8 cellular contexts compared by ENCODE assay signal in genomic region chr4:1324443-1325175, GRCh38. TPM values are rescaled to one million over a fixed set of nuclear protein-coding genes. Genes with fewer than 3 reads are reported as not detected.
DNase-seq lines count a peak whose midpoint lies in the region; ATAC-seq, FAIRE-seq and TF ChIP-seq lines count a peak whose summit lies in the region.
"Not testable (repeated sequence)": the region's sequence is repeated elsewhere in the genome, so short reads cannot be mapped to it uniquely, and the experiment has no call there.

No MANE protein-coding gene starts in this region.

- DNase-seq in EH (ENCODE audit: low read depth): peak; percentile 56
- DNase-seq in IMR-90: peak; percentile 62
- peak; percentile 53 for DNase-seq in RPMI7951 (ENCODE audit: low read depth)
- DNase-seq in amniotic stem cell (lab: John Stamatoyannopoulos, UW): peak; percentile 50
- peak; percentile 75 for DNase-seq in chondrocyte (ENCODE audit: low spot score)
- DNase-seq in fibroblast of pulmonary artery (ENCODE audit: low read depth): peak; percentile 14
- DNase-seq in kidney: peak; percentile 28
- DNase-seq in osteoblast (ENCODE audit: insufficient read length, low spot score, missing footprints): peak; percentile 47

- intact Hi-C loops in IMR-90 (cut with micrococcal nuclease); kidney (cut with DNase I): not testable (repeated sequence)

- H2BK20ac ChIP-seq in IMR-90 (ENCODE audit: low read depth, low read length): not testable (repeated sequence)

- CTCF ChIA-PET in IMR-90 (lab: Yijun Ruan, JAX): not testable (repeated sequence)

- BruUV-seq in IMR-90 (replicated peaks; lab: Mats Ljungman, UMichigan): not testable (repeated sequence)

- H3K9me3 ChIP-seq in IMR-90 (ENCODE audit: control insufficient read depth, insufficient read depth, low read length); kidney (ENCODE audit: control insufficient read depth in 1 of 2, low read length in 2 of 2); osteoblast (ENCODE audit: low read depth, low read length): not testable (repeated sequence)

- not testable (repeated sequence) for H3K9ac ChIP-seq in IMR-90 (ENCODE audit: low read depth, low read length); kidney (ENCODE audit: low read length in 2 of 2)

- peak overlapping the region; percentile 22; the same call in 1 of the 2 replicates for H2BK120ac ChIP-seq in IMR-90 (ENCODE audit: low read depth, low read length)

- H3K4me3 Mint-ChIP-seq in chondrocyte (ENCODE audit: unreplicated experiment): not testable (repeated sequence)

- H3K79me1 ChIP-seq in IMR-90 (ENCODE audit: low read depth in 1 of 2, low read length in 2 of 2): peaks cover 23 to 53% of the 10 kb centered on the region in 2 experiments

- not testable (repeated sequence) for FAIRE-seq in kidney (lab: Jason Lieb, UNC)

- not testable (repeated sequence) for H3K18ac ChIP-seq in IMR-90 (ENCODE audit: low read depth, low read length)

- H3K27me3 Mint-ChIP-seq in chondrocyte (ENCODE audit: low read depth): not testable (repeated sequence)

- ATAC-seq in IMR-90 (ENCODE audit: low read depth): peak; percentile 28

- POLR2A ChIA-PET in IMR-90 (lab: Charles Lee; ENCODE audit: unreplicated experiment): not testable (repeated sequence)

- H3K27ac Mint-ChIP-seq in chondrocyte (ENCODE audit: unreplicated experiment): not testable (repeated sequence)

- not testable (repeated sequence) for H4K91ac ChIP-seq in IMR-90 (ENCODE audit: insufficient read depth, low read depth, low read length)

- H3K9me1 ChIP-seq in IMR-90 (ENCODE audit: insufficient read depth, low read length): not testable (repeated sequence)

- in situ Hi-C loops in IMR-90 (cut with MboI; ENCODE audit: low sequenced_read_pairs): not testable (repeated sequence)

- H3K4me2 ChIP-seq in IMR-90 (ENCODE audit: low read depth, low read length); osteoblast (ENCODE audit: insufficient read depth, low read length): not testable (repeated sequence)

- dilution Hi-C loops in IMR-90 (cut with HindIII; ENCODE audit: low sequenced_read_pairs, unreplicated experiment): not testable (repeated sequence)

- H4K5ac ChIP-seq in IMR-90 (ENCODE audit: low read depth, low read length): not testable (repeated sequence)

- H3K27ac ChIP-seq in IMR-90 (ENCODE audit: insufficient read depth, low read length): 0 out of 2 replicates have a peak overlapping the region, but pooled peaks have one; percentile 4
- H3K27ac ChIP-seq in kidney (ENCODE audit: low read depth in 2 of 2, low read length in 2 of 2): not testable (repeated sequence)
- H3K27ac ChIP-seq in osteoblast (ENCODE audit: low read depth, low read length): peak overlapping the region; percentile 85

- peak overlapping the region; percentile 17 for H3K4ac ChIP-seq in IMR-90 (ENCODE audit: low read depth, low read length)

- not testable (repeated sequence) for H3K23ac ChIP-seq in IMR-90 (ENCODE audit: low read depth, low read length)

- H4K8ac ChIP-seq in IMR-90 (ENCODE audit: low read depth in 2 of 2, low read length in 2 of 2): 0 out of 4 replicates have a peak overlapping the region, but pooled peaks of 1 of the 2 experiments have one; percentile 33

- not testable (repeated sequence) for H2AK9ac ChIP-seq in IMR-90 (replicated peaks; ENCODE audit: low read depth, low read length, poor library complexity)

- H3K14ac ChIP-seq in IMR-90 (replicated peaks; ENCODE audit: low read depth, low read length): not testable (repeated sequence)

- not testable (repeated sequence) for H3K4me3 ChIP-seq in IMR-90 (ENCODE audit: insufficient read depth, low read depth, low read length); fibroblast of pulmonary artery (replicated peaks; ENCODE audit: low read depth, low read length); kidney (ENCODE audit: low read length in 2 of 2); osteoblast (ENCODE audit: insufficient read depth, low read length)

- peaks cover 15% of the 10 kb centered on the region for H3K36me3 Mint-ChIP-seq in chondrocyte (ENCODE audit: low read depth)

- H3K36me3 ChIP-seq in IMR-90 (ENCODE audit: control insufficient read depth, insufficient read depth, low read length): peaks cover 61% of the 10 kb centered on the region
- peaks cover 13 to 28% of the 10 kb centered on the region in 2 donors for H3K36me3 ChIP-seq in kidney (ENCODE audit: control insufficient read depth in 1 of 2, insufficient read depth in 2 of 2, low read length in 2 of 2)
- peaks cover 46% of the 10 kb centered on the region for H3K36me3 ChIP-seq in osteoblast (ENCODE audit: insufficient read depth, low read length)

- H2BK5ac ChIP-seq in IMR-90 (ENCODE audit: low read depth, low read length, poor library complexity, severe bottlenecking): peak overlapping the region; percentile 83

- not testable (repeated sequence) for H3K4me1 Mint-ChIP-seq in chondrocyte (ENCODE audit: low read depth)

- not testable (repeated sequence) for TF ChIP-seq RAD21 in IMR-90 (IDR thresholded peaks at IDR 0.05; ENCODE audit: low read length)

- not testable (repeated sequence) for TF ChIP-seq CTCF in IMR-90 (conservative IDR thresholded peaks at IDR 0.05; ENCODE audit: low read depth, low read length); chondrocyte (IDR thresholded peaks at IDR 0.05); fibroblast of pulmonary artery (IDR thresholded peaks at IDR 0.05; ENCODE audit: low read length, missing control alignments); kidney (IDR thresholded peaks at IDR 0.05; ENCODE audit: borderline replicate concordance, extremely low read depth, insufficient read depth); osteoblast (IDR thresholded peaks at IDR 0.05; ENCODE audit: extremely low read depth, low read depth, low read length)

- H2AK5ac ChIP-seq in IMR-90 (ENCODE audit: low read depth, low read length): peak overlapping the region; percentile 43; the same call in 1 of the 2 replicates

- H4K20me1 ChIP-seq in IMR-90 (ENCODE audit: insufficient read depth, low read length) (peaks cover 23% of the 10 kb centered on the region), osteoblast (ENCODE audit: insufficient read depth, low read length) (peaks cover 28% of the 10 kb centered on the region)

- not testable (repeated sequence) for H3K4me1 ChIP-seq in IMR-90 (ENCODE audit: control insufficient read depth, insufficient read depth, low read length); kidney (ENCODE audit: control insufficient read depth in 1 of 2, insufficient read depth in 1 of 2, low read depth in 1 of 2, low read length in 2 of 2); osteoblast (ENCODE audit: insufficient read depth, low read length)

- H2BK15ac ChIP-seq in IMR-90 (ENCODE audit: low read depth, low read length): not testable (repeated sequence)

- not testable (repeated sequence) for H3K9me3 Mint-ChIP-seq in chondrocyte (ENCODE audit: low read depth)

- H2AFZ ChIP-seq in IMR-90 (replicated peaks; ENCODE audit: low read length, poor library complexity); osteoblast (ENCODE audit: low read length): not testable (repeated sequence)

- 90% methylated on average over 18 of the region's 20 CpGs; no CpG with 5 or more reads in 1 of the 2 experiments for WGBS in IMR-90 (ENCODE audit: extremely low coverage in 2 of 2, insufficient read length in 1 of 2), 2 experiments

- H3K56ac ChIP-seq in IMR-90 (ENCODE audit: extremely low read depth, insufficient read depth, low read length): not testable (repeated sequence)

- TF ChIP-seq POLR2A in IMR-90 (IDR thresholded peaks at IDR 0.05; ENCODE audit: low read depth, low read length): not testable (repeated sequence)

- H3K79me2 ChIP-seq in osteoblast (ENCODE audit: insufficient read depth, low read length): peaks cover 41% of the 10 kb centered on the region

- H3K27me3 ChIP-seq in IMR-90 (ENCODE audit: control insufficient read depth, insufficient read depth, low read length); osteoblast (ENCODE audit: insufficient read depth, low read length): not testable (repeated sequence)

RNA-seq across cellular contexts. Expression of gene UVSSA, which starts 22.4 kb away (rescaled TPM):
- total RNA-seq in IMR-90 (2012; rRNA removed) (1.4 TPM in 2 replicates), chondrocyte (20.7 to 35.1 TPM (median 20.9 TPM) in 3 replicates), kidney (32.5 TPM), osteoblast (12.7 and 14.8 TPM in 2 replicates)
- polyA plus RNA-seq in IMR-90 (2012; rRNA removed) (8.4 and 9.4 TPM in 2 replicates), kidney (ENCODE audit: insufficient read depth, low read depth, low replicate concordance) (5.2 TPM)
- polyA plus RNA-seq in IMR-90 (2012; cell fraction: cytosol; rRNA removed): 5.7 and 5.9 TPM in 2 replicates
- polyA plus RNA-seq in IMR-90 (2012; cell fraction: nucleus; rRNA removed; ENCODE audit: low replicate concordance): 63.0 and 126 TPM in 2 replicates
- 1.2 and 2.6 TPM in 2 replicates for total RNA-seq in RPMI7951 (2014; rRNA removed; shearing (Covaris generic))

RNA-seq across cellular contexts. Expression of gene MAEA, which starts 34.9 kb away (rescaled TPM):
- total RNA-seq in IMR-90 (2012; rRNA removed) (61.5 and 77.2 TPM in 2 replicates), chondrocyte (54.4 to 62.6 TPM (median 56.3 TPM) in 3 replicates), kidney (75.2 TPM), osteoblast (55.7 and 70.6 TPM in 2 replicates)
- polyA plus RNA-seq in IMR-90 (2012; rRNA removed) (108 and 120 TPM in 2 replicates), kidney (ENCODE audit: insufficient read depth, low read depth, low replicate concordance) (65.0 TPM)
- polyA plus RNA-seq in IMR-90 (2012; cell fraction: cytosol; rRNA removed): 108 and 119 TPM in 2 replicates
- polyA plus RNA-seq in IMR-90 (2012; cell fraction: nucleus; rRNA removed; ENCODE audit: low replicate concordance): 179 and 309 TPM in 2 replicates
- total RNA-seq in RPMI7951 (2014; rRNA removed; shearing (Covaris generic)): 33.7 and 34.5 TPM in 2 replicates

Comparison
In these comparisons a context has a peak if more than half of its experiments do, and no peak if none do; other contexts are left out.
1. DNase-seq: peak in every context shown above with its lines; median percentile 75 in chondrocyte; 62 in IMR-90; 56 in EH; 53 in RPMI7951; 50 in amniotic stem cell; 47 in osteoblast; 28 in kidney; 14 in fibroblast of pulmonary artery.